11 cellular contexts compared by ENCODE assay signal in genomic region chr19:22422220-22422619, GRCh38. TPM values are rescaled to one million over a fixed set of nuclear protein-coding genes. Genes with fewer than 3 reads are reported as not detected.
DNase-seq lines count a peak whose midpoint lies in the region; ATAC-seq, FAIRE-seq and TF ChIP-seq lines count a peak whose summit lies in the region.
"Had no signal": no experiment of that assay in that cellular context is flagged by ENCODE, and none has a peak within 500 bp of the region (broad histone marks: within the 10 kb centered on the region; RNA-seq: fewer than 3 reads in every experiment).

TSS of gene ZNF98 (minus strand) at chr19:22422346. CDS start at chr19:22422224, 122 bp downstream.

- intact Hi-C loops in left cardiac atrium (cut with DNase I) = no loop called here

- ATAC-seq in left cardiac atrium = peak; percentile 70 to 96

- TF ChIP-seq CTCF in D721Med (IDR thresholded peaks at IDR 0.05; ENCODE audit: insufficient read depth, missing control alignments) = no peak

- FAIRE-seq in D721Med (lab: Jason Lieb, UNC) = no peak

- DNase-seq in D721Med (ENCODE audit: insufficient read length, low spot score) (peak; percentile 82), RPMI7951 (ENCODE audit: low read depth) (peak; percentile 62), left cardiac atrium (peak; percentile 89), pons (ENCODE audit: low spot score) (peak; percentile 76), NCI-H526 (lab: John Stamatoyannopoulos, UW) (no peak), D341Med (ENCODE audit: low spot score) (no peak), HuH-7.5 (ENCODE audit: low spot score) (no peak)
- no peak for DNase-seq in activated CD4-positive, alpha-beta T cell treated with anti-CD3 and anti-CD28 coated beads for 1 hour
- DNase-seq: activated CD4-positive, alpha-beta T cell treated with anti-CD3 and anti-CD28 coated beads, Interleukin-2, amount 50 U/mL, for 48 hours; activated naive CD4-positive, alpha-beta T cell treated with Interleukin-2 at 50 U/mL for 16 hours; BE2C had no signal

RNA-seq across cellular contexts. Expression of gene ZNF98, which starts in this region (rescaled TPM):
- total RNA-seq in RPMI7951 (2014; rRNA removed; shearing (Covaris generic)) = 0.60 and 1.1 TPM in 2 replicates
- 1 to 10 TPM in 1 of 2 donors, under 1 TPM in 1; 0.50 to 4.9 TPM for total RNA-seq in left cardiac atrium

Comparison
In these comparisons a context has a peak if more than half of its experiments do, and no peak if none do; other contexts are left out.
1. DNase-seq: peak in D721Med (single experiment), RPMI7951 (single experiment), left cardiac atrium (single experiment) and pons (single experiment); none in NCI-H526 (0 of 2), activated CD4-positive, alpha-beta T cell treated with anti-CD3 and anti-CD28 coated beads for 1 hour (single experiment), D341Med (single experiment) and HuH-7.5 (single experiment).